Comparison of ENCODE assay signal across 11 cellular contexts in genomic region chr1:89070509-89070908, GRCh38. TPM values are rescaled to one million over a fixed set of nuclear protein-coding genes. Genes with fewer than 3 reads are reported as not detected.
DNase-seq lines count a peak whose midpoint lies in the region; ATAC-seq and TF ChIP-seq lines count a peak whose summit lies in the region.
"Had no signal": no experiment of that assay in that cellular context is flagged by ENCODE, and none has a peak within 500 bp of the region (broad histone marks: within the 10 kb centered on the region; RNA-seq: fewer than 3 reads in every experiment).

No MANE protein-coding gene starts in this region.

- DNase-seq in CD4-positive, alpha-beta T cell: no peak
- peak; percentile 10 for DNase-seq in dermis blood vessel endothelial cell
- DNase-seq in sciatic nerve (ENCODE audit: low spot score): no peak
- DNase-seq in NCI-H1694 treated with DMSO at 0.1 percent for 48 hours (lab: John Stamatoyannopoulos, UW): no peak
- no peak for DNase-seq in SK-N-DZ (ENCODE audit: low spot score)
- DNase-seq in cerebellum (ENCODE audit: low spot score): no peak
- DNase-seq in AG20443 (ENCODE audit: low spot score): no peak
- DNase-seq: midbrain; NCI-H187; stimulated activated CD4-positive, alpha-beta T cell treated with anti-CD3 and anti-CD28 coated beads, Interleukin-12 subunit alpha, Interleukin-12 subunit beta, amount 100 ng/mL, for 4 hours had no signal

- H3K27ac Mint-ChIP-seq in CD4-positive, alpha-beta T cell: peak overlapping the region; percentile 85

- H3K27me3 Mint-ChIP-seq in CD4-positive, alpha-beta T cell: no peaks in the 10 kb centered on the region

- no peak overlapping the region for H3K27ac ChIP-seq in CD4-positive, alpha-beta T cell (ENCODE audit: low read depth, low read length)
- H3K27ac ChIP-seq in KOPT-K1 (ENCODE audit: low read depth, low read length, poor library complexity, severe bottlenecking): peak overlapping the region; percentile 72

- no peaks in the 10 kb centered on the region for H3K36me3 Mint-ChIP-seq in CD4-positive, alpha-beta T cell (ENCODE audit: low read depth)

- H3K27me3 ChIP-seq in CD4-positive, alpha-beta T cell (ENCODE audit: control insufficient read depth, insufficient read depth, low read length): no peaks in the 10 kb centered on the region

- H3K36me3 ChIP-seq in KOPT-K1 (ENCODE audit: insufficient read depth, low read length): no peaks in the 10 kb centered on the region

- POLR2A ChIA-PET in CD4-positive, alpha-beta T cell (lab: Charles Lee): interaction anchor here (0.7 to 3.6 kb wide), 4 partner anchors 11 to 179 kb away, joined by 3 to 23 read pairs (median 9); partner anchors contain the start of genes GBP2 and GBP3

- peaks cover 9% of the 10 kb centered on the region for H3K9me3 ChIP-seq in CD4-positive, alpha-beta T cell (ENCODE audit: control insufficient read depth, low read length)
- H3K9me3 ChIP-seq in KOPT-K1 (ENCODE audit: insufficient read depth, low read length, poor library complexity, severe bottlenecking): peaks cover 14% of the 10 kb centered on the region

- intact Hi-C loops in CD4-positive, alpha-beta T cell (cut with DNase I, micrococcal nuclease): loop anchor here in 1 of 2 experiments (5.0 kb wide), 1 partner anchor 52 kb away; no protein-coding TSS in a partner anchor
- intact Hi-C loops in sciatic nerve (cut with DNase I): no loop called here

- no peak for ATAC-seq in CD4-positive, alpha-beta T cell (ENCODE audit: poor library complexity)
- ATAC-seq in sciatic nerve: peak; percentile 53

- H3K9me3 Mint-ChIP-seq in CD4-positive, alpha-beta T cell: peaks cover 6% of the 10 kb centered on the region

- CTCF ChIA-PET in CD4-positive, alpha-beta T cell (lab: Charles Lee): interaction anchor here (1.0 to 2.6 kb wide), 2 partner anchors 15 to 49 kb away, joined by 5 to 8 read pairs; no protein-coding TSS in a partner anchor

- no peak for TF ChIP-seq CTCF in CD4-positive, alpha-beta T cell (IDR thresholded peaks at IDR 0.05)

- peak overlapping the region; percentile 91 for H3K4me3 Mint-ChIP-seq in CD4-positive, alpha-beta T cell

- H3K4me1 Mint-ChIP-seq in CD4-positive, alpha-beta T cell (ENCODE audit: low read depth): peaks cover 28% of the 10 kb centered on the region

RNA-seq across cellular contexts. Expression of gene GBP1, which starts 5.5 kb away (rescaled TPM):
- total RNA-seq in CD4-positive, alpha-beta T cell: 10 to 100 TPM; 15.5 to 16.5 TPM
- 24.8 and 27.6 TPM in 2 replicates for total RNA-seq in dermis blood vessel endothelial cell
- total RNA-seq in sciatic nerve: 38.4 TPM
- 0.15 TPM in 1 of 2 replicates, not detected in the other for polyA plus RNA-seq in SK-N-DZ (2014; cell fraction: cytosol; rRNA removed)
- not detected in 2 replicates for polyA plus RNA-seq in SK-N-DZ (2014; cell fraction: nucleus; rRNA removed)
- 0.82 TPM for total RNA-seq in cerebellum

RNA-seq across cellular contexts. Expression of gene GBP3, which starts 47.8 kb away (rescaled TPM):
- 10 to 100 TPM; 17.5 to 20.7 TPM for total RNA-seq in CD4-positive, alpha-beta T cell
- 33.4 and 33.6 TPM in 2 replicates for total RNA-seq in dermis blood vessel endothelial cell
- total RNA-seq in sciatic nerve: 25.9 TPM
- polyA plus RNA-seq in SK-N-DZ (2014; cell fraction: cytosol; rRNA removed): not detected in 2 replicates
- not detected in 2 replicates for polyA plus RNA-seq in SK-N-DZ (2014; cell fraction: nucleus; rRNA removed)
- 0.82 TPM for total RNA-seq in cerebellum

RNA-seq across cellular contexts. Expression of gene GBP2, which starts 55.4 kb away (rescaled TPM):
- total RNA-seq in CD4-positive, alpha-beta T cell: 10 to 100 TPM; 87.6 to 91.8 TPM
- total RNA-seq in dermis blood vessel endothelial cell: 65.9 and 97.0 TPM in 2 replicates
- 80.0 TPM for total RNA-seq in sciatic nerve
- 0.06 and 0.23 TPM in 2 replicates for polyA plus RNA-seq in SK-N-DZ (2014; cell fraction: cytosol; rRNA removed)
- 0.27 TPM in 1 of 2 replicates, not detected in the other for polyA plus RNA-seq in SK-N-DZ (2014; cell fraction: nucleus; rRNA removed)
- 0.54 TPM for total RNA-seq in cerebellum

Comparison
In these comparisons a context has a peak if more than half of its experiments do, and no peak if none do; other contexts are left out.
1. RNA of gene GBP3, which starts 47.8 kb away (total RNA-seq): 33.4 to 33.6 TPM in dermis blood vessel endothelial cell, 25.9 TPM in sciatic nerve (single experiment) and 17.5 to 20.7 TPM in CD4-positive, alpha-beta T cell; 0.82 TPM in cerebellum (single experiment); every median in the first group is over 10 times any median in the second.
2. RNA of gene GBP2, which starts 55.4 kb away (total RNA-seq): 65.9 to 97.0 TPM in dermis blood vessel endothelial cell, 87.6 to 91.8 TPM in CD4-positive, alpha-beta T cell and 80.0 TPM in sciatic nerve (single experiment); 0.54 TPM in cerebellum (single experiment); every median in the first group is over 10 times any median in the second.